8 cellular contexts compared by ENCODE assay signal in genomic region chr18:56638232-56639093, GRCh38. TPM values are rescaled to one million over a fixed set of nuclear protein-coding genes. Genes with fewer than 3 reads are reported as not detected.
DNase-seq lines count a peak whose midpoint lies in the region; ATAC-seq and TF ChIP-seq lines count a peak whose summit lies in the region.

TSS of gene TXNL1 (minus strand) at chr18:56638592. CDS start at chr18:56638440, 152 bp downstream.

- TF ChIP-seq CTCF in prostate gland (IDR thresholded peaks at IDR 0.05) = no peak

- H3K4me1 ChIP-seq in prostate gland (replicated peaks) (no peaks in the 10 kb centered on the region), urinary bladder (ENCODE audit: insufficient read depth) (no peaks in the 10 kb centered on the region)

- no peaks in the 10 kb centered on the region for H3K9me3 ChIP-seq in prostate gland

- H3K27me3 ChIP-seq in prostate gland (replicated peaks; ENCODE audit: insufficient read depth) = no peaks in the 10 kb centered on the region

- intact Hi-C loops in left ventricle myocardium superior (cut with micrococcal nuclease) (no loop called here), prostate gland (cut with DNase I) (no loop called here)

- peak within 1 kb of the TSS; percentile 82 to 96 for H3K4me3 ChIP-seq in prostate gland
- H3K4me3 ChIP-seq in urinary bladder (ENCODE audit: low read depth, low read length) = peak within 1 kb of the TSS; percentile 87

- peak; percentile 79 for TF ChIP-seq POLR2A in prostate gland (IDR thresholded peaks at IDR 0.05)

- peak within 1 kb of the TSS; percentile 89 for H3K27ac ChIP-seq in angular gyrus (ENCODE audit: low read depth, low read length)
- peak within 1 kb of the TSS; percentile 94 to 97 for H3K27ac ChIP-seq in prostate gland
- H3K27ac ChIP-seq in urinary bladder (ENCODE audit: low read depth) = peak within 1 kb of the TSS; percentile 95

- WGBS in prostate gland = under 1% methylated on average over 63 of the region's 63 CpGs
- WGBS in urinary bladder = under 1% methylated on average over 63 of the region's 63 CpGs

- DNase-seq in NCI-H187 (lab: John Stamatoyannopoulos, UW) (peak; percentile 91 to 95), T-helper 2 cell (peak; percentile 96 to 99 (median 99)), left ventricle myocardium superior (peak; percentile 100), prostate gland (ENCODE audit: low spot score) (peak; percentile 99)

- H3K36me3 ChIP-seq in prostate gland (no peaks in the 10 kb centered on the region), urinary bladder (ENCODE audit: insufficient read depth) (no peaks in the 10 kb centered on the region)

- ATAC-seq in GM18498 (IDR thresholded peaks at IDR 0.05; ENCODE audit: unreplicated experiment) (peak; percentile 97), HG02938 (IDR thresholded peaks at IDR 0.05; ENCODE audit: unreplicated experiment) (peak; percentile 97), left ventricle myocardium superior (peak; percentile 97)

RNA-seq across cellular contexts. Expression of gene TXNL1, which starts in this region (rescaled TPM):
- total RNA-seq in left ventricle myocardium superior (113 TPM), prostate gland (10 to 100 TPM; 56.1 to 56.3 TPM), urinary bladder (61.7 TPM)
- 50.2 TPM for polyA plus RNA-seq in urinary bladder

Comparison
In these comparisons a context has a peak if more than half of its experiments do, and no peak if none do; other contexts are left out.
1. Peak in every context shown above with its lines: DNase-seq, ATAC-seq, H3K4me3 ChIP-seq and H3K27ac ChIP-seq.